1 cellular context compared by ENCODE assay signal in genomic region chr20:63829943-63830820, GRCh38.
TF ChIP-seq lines count a peak whose summit lies in the region.

No MANE protein-coding gene starts in this region.

TF ChIP-seq in HCT116, 20 proteins besides CTCF, POLR2A, EP300 and RAD21 (continued from another document):
- TF ChIP-seq SRF (IDR thresholded peaks at IDR 0.05; ENCODE audit: low read depth) (no peak), JUND (IDR thresholded peaks at IDR 0.05) (no peak), EZH2phosphoT487 (IDR thresholded peaks at IDR 0.05; ENCODE audit: borderline replicate concordance) (no peak), ZFX (IDR thresholded peaks at IDR 0.05) (no peak), SIN3A (IDR thresholded peaks at IDR 0.05; ENCODE audit: low read depth) (no peak), FOSL1 (IDR thresholded peaks at IDR 0.05; ENCODE audit: low read depth) (no peak), TCF7L2 (IDR thresholded peaks at IDR 0.05; ENCODE audit: borderline replicate concordance, extremely low read depth, insufficient read depth, insufficient read length) (no peak), ZBTB33 (IDR thresholded peaks at IDR 0.05; ENCODE audit: extremely low read depth, insufficient replicate concordance, low read length) (no peak), ATF3 (IDR thresholded peaks at IDR 0.05) (no peak), EZH2 (IDR thresholded peaks at IDR 0.05) (no peak), CBX3 (IDR thresholded peaks at IDR 0.05; ENCODE audit: low read depth) (no peak)
- TF ChIP-seq, protein P1, sequence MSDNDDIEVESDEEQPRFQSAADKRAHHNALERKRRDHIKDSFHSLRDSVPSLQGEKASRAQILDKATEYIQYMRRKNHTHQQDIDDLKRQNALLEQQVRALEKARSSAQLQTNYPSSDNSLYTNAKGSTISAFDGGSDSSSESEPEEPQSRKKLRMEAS (IDR thresholded peaks at IDR 0.05), result no peak
